Comparison of ENCODE assay signal across 8 cellular contexts in genomic region chr4:48490012-48490679, GRCh38. TPM values are rescaled to one million over a fixed set of nuclear protein-coding genes. Genes with fewer than 3 reads are reported as not detected.
A peak's percentile ranks its signal among the peaks of the same experiment; 100 is the strongest.
DNase-seq lines count a peak whose midpoint lies in the region; ATAC-seq, FAIRE-seq and TF ChIP-seq lines count a peak whose summit lies in the region.

Gene ZAR1 (plus strand): TSS chr4:48490252. CDS start chr4:48490292, 40 bp downstream.

- CTCF ChIA-PET in GM12878 (lab: Yijun Ruan, JAX), result no interaction called here

- no peak within 1 kb of the TSS for H3K27ac ChIP-seq in heart left ventricle
- H3K27ac ChIP-seq in GM12878 (ENCODE audit: control insufficient read depth, insufficient read depth), result no peak within 1 kb of the TSS
- no peak within 1 kb of the TSS for H3K27ac ChIP-seq in right lobe of liver
- H3K27ac ChIP-seq in upper lobe of left lung, result no peak within 1 kb of the TSS

- TF ChIP-seq EP300 in GM12878 (IDR thresholded peaks at IDR 0.05; ENCODE audit: borderline replicate concordance in 1 of 2, control insufficient read depth in 1 of 2, low read depth in 2 of 2, low read length in 2 of 2), result no peak
- no peak for TF ChIP-seq EP300 in upper lobe of left lung (IDR thresholded peaks at IDR 0.05)

- no peak for TF ChIP-seq RAD21 in GM12878 (IDR thresholded peaks at IDR 0.05; ENCODE audit: insufficient read depth, low read depth, low read length)

- H3K4me3 ChIP-seq in heart left ventricle, result peak within 1 kb of the TSS; percentile 1 to 52 (median 44)
- H3K4me3 ChIP-seq in GM12878, result peak within 1 kb of the TSS; percentile 19; the same call in 1 of the 2 replicates
- peak within 1 kb of the TSS in 2 of 3 donors; percentile 7 to 21 for H3K4me3 ChIP-seq in right lobe of liver
- H3K4me3 ChIP-seq in upper lobe of left lung, result peak within 1 kb of the TSS; percentile 19 to 49 (median 40)

- peaks cover 17 to 71% (median 47%) of the 10 kb centered on the region in 9 donors for H3K27me3 ChIP-seq in heart left ventricle
- peaks cover 6 to 22% of the 10 kb centered on the region in 2 experiments for H3K27me3 ChIP-seq in GM12878 (replicated peaks in 1 of 2; ENCODE audit: control insufficient read depth in 2 of 2, insufficient read depth in 2 of 2, low read length in 1 of 2)
- H3K27me3 ChIP-seq in right lobe of liver, result peaks cover 5 to 20% of the 10 kb centered on the region in 2 donors
- peaks cover 0 to 25% (median 12%) of the 10 kb centered on the region in 4 donors for H3K27me3 ChIP-seq in upper lobe of left lung

- H3K79me2 ChIP-seq in GM12878 (ENCODE audit: control insufficient read depth, insufficient read depth, low read length), result no peaks in the 10 kb centered on the region

- H3K4me1 ChIP-seq in heart left ventricle (peaks cover 0 to 17% (median 2%) of the 10 kb centered on the region in 12 donors), GM12878 (ENCODE audit: control insufficient read depth, insufficient read depth, low read length) (no peaks in the 10 kb centered on the region), right lobe of liver (peaks cover 0 to 5% (median 0%) of the 10 kb centered on the region in 4 donors), upper lobe of left lung (peaks cover 8 to 22% (median 14%) of the 10 kb centered on the region in 4 donors)

- H3K36me3 ChIP-seq in heart left ventricle, result no peaks in the 10 kb centered on the region
- H3K36me3 ChIP-seq in GM12878 (ENCODE audit: control insufficient read depth in 2 of 2, insufficient read depth in 2 of 2, low read length in 1 of 2), result no peaks in the 10 kb centered on the region
- H3K36me3 ChIP-seq in right lobe of liver, result no peaks in the 10 kb centered on the region
- H3K36me3 ChIP-seq in upper lobe of left lung, result no peaks in the 10 kb centered on the region

- TF ChIP-seq POLR2A in heart left ventricle (IDR thresholded peaks at IDR 0.05), result no peak
- no peak for TF ChIP-seq POLR2A in GM12878 (IDR thresholded peaks at IDR 0.05; ENCODE audit: low read depth, low read length)
- TF ChIP-seq POLR2A in right lobe of liver (IDR thresholded peaks at IDR 0.05), result no peak
- TF ChIP-seq POLR2A in upper lobe of left lung (IDR thresholded peaks at IDR 0.05), result no peak

- RAD21 ChIA-PET in GM12878 (lab: Charles Lee; ENCODE audit: unreplicated experiment), result no interaction called here

- in situ Hi-C loops in GM12878 (cut with MboI), result no loop called here

- TF ChIP-seq CTCF in heart left ventricle (IDR thresholded peaks at IDR 0.05), result no peak
- no peak for TF ChIP-seq CTCF in GM12878 (IDR thresholded peaks at IDR 0.05 in 2 of 3, conservative IDR thresholded peaks at IDR 0.05 in 1 of 3; ENCODE audit: control insufficient read depth in 2 of 3, extremely low read depth in 1 of 3, insufficient read depth in 1 of 3, low read depth in 3 of 3, low read length in 3 of 3)
- TF ChIP-seq CTCF in right lobe of liver (IDR thresholded peaks at IDR 0.05), result no peak
- no peak for TF ChIP-seq CTCF in upper lobe of left lung (IDR thresholded peaks at IDR 0.05)

- ATAC-seq in heart left ventricle (peak in 2 of 4 donors; percentile 51 to 66), Right ventricle myocardium superior (ENCODE audit: poor library complexity) (no peak), GM12878 (peak; percentile 40), right lobe of liver (peak in 1 of 4 donors; percentile 28), upper lobe of left lung (ENCODE audit: low FRiP score in 2 of 2) (peak in 1 of 2 donors; percentile 57), GM21528 (IDR thresholded peaks at IDR 0.05; ENCODE audit: low FRiP score, unreplicated experiment) (no peak), HG03097 (IDR thresholded peaks at IDR 0.05; ENCODE audit: low FRiP score, unreplicated experiment) (no peak), GM19397 (IDR thresholded peaks at IDR 0.05; ENCODE audit: unreplicated experiment) (no peak)

- WGBS in heart left ventricle, 4 donors, result 1 to 5% (median 3%) methylated on average over 15 to 80 of the region's 80 CpGs
- WGBS in GM12878 (ENCODE audit: insufficient coverage, insufficient replicate concordance, low lambda C conversion rate, missing lambda C conversion rate), result 46% methylated on average over 51 of the region's 80 CpGs
- 4% methylated on average over 6 of the region's 80 CpGs for WGBS in right lobe of liver (ENCODE audit: insufficient coverage, low coverage, low lambda C conversion rate, missing lambda C conversion rate)
- 4 to 7% methylated on average over 31 to 57 of the region's 80 CpGs for WGBS in upper lobe of left lung, 2 donors

- intact Hi-C loops in heart left ventricle (cut with DNase I), result loop anchor here in 2 of 10 donors (10.0 kb wide), 1 partner anchor 45 kb away; no protein-coding TSS in a partner anchor
- intact Hi-C loops in Right ventricle myocardium superior (cut with DNase I), result no loop called here
- intact Hi-C loops in GM12878 (cut with micrococcal nuclease; ENCODE audit: unreplicated experiment), result no loop called here
- intact Hi-C loops in right lobe of liver (cut with DNase I), result no loop called here

- no peak for FAIRE-seq in GM12878 (lab: Jason Lieb, UNC)

- SMC1A ChIA-PET in GM12878 (lab: Charles Lee; ENCODE audit: uncharacterized antibody, unreplicated experiment), result no interaction called here

- H3K4me2 ChIP-seq in GM12878 (ENCODE audit: control insufficient read depth, insufficient read depth), result peak within 1 kb of the TSS; percentile 67; the same call in 1 of the 2 replicates

- no peak within 1 kb of the TSS; the same call in 1 of the 2 replicates for H2AFZ ChIP-seq in GM12878 (ENCODE audit: control insufficient read depth, low read depth, low read length)

- no peak within 1 kb of the TSS for H3K9ac ChIP-seq in GM12878 (ENCODE audit: control insufficient read depth, insufficient read depth, low read length)

- peak in 1 of 5 donors; percentile 60 for DNase-seq in heart left ventricle
- no peak for DNase-seq in Right ventricle myocardium superior
- DNase-seq in GM12878 (ENCODE audit: low read depth, low spot score), result no peak
- DNase-seq in right lobe of liver, result no peak
- no peak for DNase-seq in upper lobe of left lung

- no TSS peak for BruUV-seq in GM12878 (replicated peaks; lab: Mats Ljungman, UMichigan)

- H4K20me1 ChIP-seq in GM12878 (ENCODE audit: control insufficient read depth, insufficient read depth), result no peaks in the 10 kb centered on the region; the same call in 1 of the 2 replicates

- no peaks in the 10 kb centered on the region for H3K9me3 ChIP-seq in heart left ventricle
- H3K9me3 ChIP-seq in GM12878 (replicated peaks; ENCODE audit: control insufficient read depth, insufficient read depth, low read length), result no peaks in the 10 kb centered on the region; the same call in 2 of the 3 replicates
- H3K9me3 ChIP-seq in right lobe of liver, result no peaks in the 10 kb centered on the region
- H3K9me3 ChIP-seq in upper lobe of left lung, result no peaks in the 10 kb centered on the region

- POLR2A ChIA-PET in GM12878 (lab: Charles Lee), result no interaction called here

TF ChIP-seq in GM12878, 131 proteins besides CTCF, POLR2A, EP300 and RAD21:
- TF ChIP-seq SUZ12 (IDR thresholded peaks at IDR 0.05; ENCODE audit: unreplicated experiment) (peak; percentile 75), JUNB (IDR thresholded peaks at IDR 0.05) (no peak), RFX5 (IDR thresholded peaks at IDR 0.05; ENCODE audit: low read depth, low read length) (no peak)

RNA-seq across cellular contexts. Expression of gene ZAR1, which starts in this region (rescaled TPM):
- not detected for total RNA-seq in heart left ventricle
- not detected for polyA plus RNA-seq in heart left ventricle
- not detected for total RNA-seq in Right ventricle myocardium superior
- total RNA-seq in GM12878 (2013; cell fraction: nucleolus; rRNA removed), result not detected in 2 replicates
- total RNA-seq in GM12878 (2014; rRNA removed), result not detected in 2 replicates
- total RNA-seq in GM12878 (2014; rRNA removed; fragmentation: Illumina TruSeq; extraction: Trizol), result not detected in 2 replicates
- not detected in 2 replicates for total RNA-seq in GM12878 (2021)
- not detected for polyA plus RNA-seq in GM12878 (2011; ENCODE audit: low read depth)
- not detected in 2 replicates for polyA plus RNA-seq in GM12878 (2011; rRNA removed)
- not detected in 2 replicates for polyA plus RNA-seq in GM12878 (2011; cell fraction: cytosol; rRNA removed)
- polyA plus RNA-seq in GM12878 (2011; cell fraction: nucleus; rRNA removed), result not detected in 2 replicates
- polyA plus RNA-seq in GM12878 (2012), result not detected in 2 replicates
- polyA plus RNA-seq in GM12878 (2014; fragmentation: Illumina TruSeq; extraction: Trizol), result not detected in 2 replicates
- polyA plus RNA-seq in GM12878 (2014; fragmentation: Nextera tagmentation; extraction: Ambion mirVana), result not detected
- polyA plus RNA-seq in GM12878 (2014; rRNA removed), result not detected in 2 replicates
- not detected for polyA plus RNA-seq in GM12878 (2016; fragmentation: Nextera tagmentation; extraction: Ambion mirVana)
- not detected in 2 replicates for polyA minus RNA-seq in GM12878 (2011; rRNA and poly(A)+ RNA removed)
- polyA minus RNA-seq in GM12878 (2011; cell fraction: cytosol; rRNA and poly(A)+ RNA removed), result not detected in 2 replicates
- polyA minus RNA-seq in GM12878 (2011; cell fraction: nucleus; rRNA and poly(A)+ RNA removed), result not detected in 2 replicates
- total RNA-seq in right lobe of liver, result not detected
- 1 to 10 TPM in 2 of 6 donors, under 1 TPM in 3, not detected in 1; 0.29 to 6.3 (median 0.34) TPM for total RNA-seq in upper lobe of left lung

Comparison
In these comparisons a context has a peak if more than half of its experiments do, and no peak if none do; other contexts are left out.
1. Peak in ATAC-seq, H3K4me3 ChIP-seq and H3K4me2 ChIP-seq in GM12878; RNA of the gene not detected or under 1 TPM.